In the genomic region with DNA sequence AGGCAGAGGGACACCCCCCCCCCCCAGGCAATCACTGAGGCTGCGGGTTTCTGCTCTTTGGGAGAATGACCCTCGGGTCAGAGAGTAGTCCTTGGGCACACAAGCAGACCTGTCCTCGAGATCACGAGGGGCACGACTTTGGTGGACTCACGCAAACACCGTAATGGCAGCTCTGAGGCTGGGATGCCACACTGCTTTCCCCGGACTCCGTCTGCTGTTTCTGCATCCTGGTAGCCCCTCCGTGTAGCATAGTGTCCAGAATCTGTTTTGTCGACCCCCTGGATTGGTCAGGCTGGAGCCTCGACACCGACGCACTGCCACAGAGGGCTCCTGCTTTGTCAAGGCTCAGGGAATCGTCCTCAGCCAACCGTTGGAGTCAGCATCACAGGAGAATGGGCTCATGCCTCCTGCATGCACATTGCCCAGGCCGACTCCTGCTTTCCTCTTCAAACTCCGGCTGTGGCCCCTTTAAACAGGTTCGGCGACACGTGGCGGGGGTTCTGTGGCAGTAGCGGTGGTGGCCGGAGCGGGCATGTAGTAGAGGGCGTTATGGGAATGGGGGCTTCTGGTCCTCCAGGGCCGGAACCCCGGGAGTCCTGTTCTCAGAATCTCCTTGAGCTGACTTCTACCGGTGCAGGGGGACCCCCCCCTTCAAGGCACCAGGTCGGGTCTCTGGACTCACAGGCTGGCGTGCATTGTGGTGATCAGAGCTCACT, we compare ENCODE assay signal across 3 cellular contexts.
DNase-seq lines count a peak whose midpoint lies in the region; TF ChIP-seq lines count a peak whose summit lies in the region.
"Not testable (repeated sequence)": the region's sequence is repeated elsewhere in the genome, so short reads cannot be mapped to it uniquely, and the experiment has no call there.

No MANE protein-coding gene starts in this region.

- not testable (repeated sequence) for TF ChIP-seq CTCF in GM13977 (IDR thresholded peaks at IDR 0.05; ENCODE audit: extremely low read depth, insufficient read depth, missing control alignments)

- not testable (repeated sequence) for H3K4me3 ChIP-seq in H7 (ENCODE audit: insufficient read depth, low read depth, low read length)

- H3K27me3 ChIP-seq in H7 (ENCODE audit: control insufficient read depth, insufficient read depth, low read length) = not testable (repeated sequence)

- DNase-seq in GM13977 (ENCODE audit: low spot score) (peak; percentile 3), H7 (peak; percentile 2), islet precursor cell (peak; percentile 30)

- not testable (repeated sequence) for H3K36me3 ChIP-seq in H7 (replicated peaks; ENCODE audit: control insufficient read depth, insufficient read depth, low read length)

- in situ Hi-C loops in GM13977 (cut with MboI; ENCODE audit: low pct_unique_long_range_greater_than_20kb, low sequenced_read_pairs, unreplicated experiment) = not testable (repeated sequence)
